ENCODE assay signal across 25 cellular contexts in the genomic region with DNA sequence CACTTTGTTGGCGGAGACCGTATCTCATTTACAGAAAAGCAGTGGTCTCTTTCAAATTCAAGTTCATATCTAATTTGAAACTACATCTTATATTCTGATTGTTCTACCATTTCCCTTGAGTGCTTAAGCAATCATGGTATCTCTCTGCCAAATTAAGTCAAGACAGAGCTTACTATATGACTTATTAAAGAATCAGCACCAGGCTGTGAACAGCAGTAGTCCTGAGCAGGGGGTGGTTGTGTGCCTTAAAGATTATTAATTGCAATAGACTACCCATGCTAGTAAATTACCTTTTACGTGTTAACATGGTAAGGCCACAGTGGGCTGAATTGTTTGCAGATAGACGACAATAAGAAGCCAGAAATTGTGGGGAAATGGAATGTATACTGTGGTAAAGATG. TPM values are rescaled to one million over a fixed set of nuclear protein-coding genes. Genes with fewer than 3 reads are reported as not detected.
"Had no signal": no experiment of that assay in that cellular context is flagged by ENCODE, and none has a peak within 500 bp of the region (broad histone marks: within the 10 kb centered on the region; RNA-seq: fewer than 3 reads in every experiment).

No MANE protein-coding gene starts in this region.

- H3K27ac Mint-ChIP-seq: activated CD8-positive, alpha-beta T cell treated with anti-CD3 and anti-CD28 coated beads, Interleukin-2, amount 10 ng/mL, durations not matched to agents 7 days and 5 days; activated naive CD4-positive, alpha-beta T cell treated with anti-CD3 and anti-CD28 coated beads, Interleukin-2, amount 50 U/mL, for 24 hours; T-helper 17 cell had no signal

- H3K4me1 Mint-ChIP-seq: activated naive CD4-positive, alpha-beta T cell treated with anti-CD3 and anti-CD28 coated beads, Interleukin-2, amount 50 U/mL, for 24 hours; T-helper 17 cell had no signal

- H3K27ac ChIP-seq: brain microvascular endothelial cell, cardiac muscle cell, PC-9 had no signal

- ATAC-seq: activated CD8-positive, alpha-beta T cell treated with anti-CD3 and anti-CD28 coated beads, Interleukin-2, amount 10 ng/mL, durations not matched to agents 7 days and 5 days; T-helper 17 cell had no signal

- DNase-seq: activated CD4-positive, alpha-beta T cell treated with anti-CD3 and anti-CD28 coated beads for 48 hours; activated CD4-positive, alpha-beta T cell treated with anti-CD3 and anti-CD28 coated beads, Interleukin-2, amount 50 U/mL, for 4 hours; activated CD4-positive, CD25-positive, alpha-beta regulatory T cell treated with anti-CD3 and anti-CD28 coated beads, Interleukin-2, amount 50 U/mL, for 72 hours; activated CD8-positive, alpha-beta memory T cell treated with anti-CD3 and anti-CD28 coated beads, Interleukin-2, amount 50 U/mL, for 48 hours; activated CD8-positive, alpha-beta T cell treated with anti-CD3 and anti-CD28 coated beads, Interleukin-2, amount 10 ng/mL, durations not matched to agents 7 days and 5 days; activated effector memory CD4-positive, alpha-beta T cell treated with Interleukin-2 at 50 U/mL for 16 hours; activated naive CD4-positive, alpha-beta T cell; activated T-cell treated with anti-CD3 and anti-CD28 coated beads, Interleukin-2, amount 50 U/mL, for 1 hour; amygdala; brain microvascular endothelial cell; Kasumi-1; KBM-7; NCI-H1092 treated with DMSO at 0.1 percent for 48 hours; NCI-H1436; NCI-H1694 treated with DMSO at 0.1 percent for 48 hours; NCI-H2029 treated with DMSO at 0.1 percent for 48 hours; NCI-H510A treated with DMSO at 0.1 percent for 48 hours; PC-9; SHP77 treated with DMSO at 0.1 percent for 48 hours; T-helper 17 cell; T-helper 9 cell had no signal

- H3K4me3 ChIP-seq: cardiac muscle cell, PC-9 had no signal

- H3K9me3 Mint-ChIP-seq: WTC11 had no signal

- H2AFZ ChIP-seq: PC-9 had no signal

- H3K36me3 Mint-ChIP-seq: activated naive CD4-positive, alpha-beta T cell treated with anti-CD3 and anti-CD28 coated beads, Interleukin-2, amount 50 U/mL, for 24 hours; WTC11 had no signal

- H3K36me3 ChIP-seq: brain microvascular endothelial cell, cardiac muscle cell had no signal

- H3K4me2 ChIP-seq: PC-9 had no signal

- H3K4me3 Mint-ChIP-seq: activated CD8-positive, alpha-beta T cell treated with anti-CD3 and anti-CD28 coated beads, Interleukin-2, amount 10 ng/mL, durations not matched to agents 7 days and 5 days; activated naive CD4-positive, alpha-beta T cell treated with anti-CD3 and anti-CD28 coated beads, Interleukin-2, amount 50 U/mL, for 24 hours; T-helper 17 cell; WTC11 had no signal

- H3K27me3 Mint-ChIP-seq: activated naive CD4-positive, alpha-beta T cell treated with anti-CD3 and anti-CD28 coated beads, Interleukin-2, amount 50 U/mL, for 24 hours; T-helper 17 cell had no signal

- H3K27me3 ChIP-seq: brain microvascular endothelial cell, cardiac muscle cell had no signal

RNA-seq across cellular contexts. Expression of gene SNCAIP, which starts 21.5 kb away (rescaled TPM):
- total RNA-seq: activated CD8-positive, alpha-beta T cell treated with anti-CD3 and anti-CD28 coated beads, Interleukin-2, amount 10 ng/mL, durations not matched to agents 7 days and 5 days; PC-9; SK-MEL-5; T-helper 17 cell had no signal
